Comparison of ENCODE assay signal across 2 cellular contexts in genomic region chr18:36275561-36275960, GRCh38.
TF ChIP-seq lines count a peak whose summit lies in the region.

No MANE protein-coding gene starts in this region.

TF ChIP-seq in SK-N-SH treated with all-trans-retinoic acid at 6 μM for 48 hours, 23 proteins besides CTCF, POLR2A, EP300 and RAD21 (continued from another document):
- no peak for TF ChIP-seq POU6F1 (CRISPR knock-in tag; IDR thresholded peaks at IDR 0.05; ENCODE audit: borderline replicate concordance, low read depth)
- no peak for TF ChIP-seq ISL1 (CRISPR knock-in tag; IDR thresholded peaks at IDR 0.05)
- no peak for TF ChIP-seq TCF4 (CRISPR knock-in tag; IDR thresholded peaks at IDR 0.05; ENCODE audit: borderline replicate concordance)

TF ChIP-seq in GM23338, 12 proteins besides CTCF, POLR2A, EP300 and RAD21 (continued from another document):
- no peak for TF ChIP-seq ZNF462 (CRISPR knock-in tag; IDR thresholded peaks at IDR 0.05)
